ENCODE assay signal across 1 cellular context in genomic region chr1:145987926-145988325, GRCh38.
TF ChIP-seq lines count a peak whose summit lies in the region.

No MANE protein-coding gene starts in this region.

TF ChIP-seq in GM12878, 131 proteins besides CTCF, POLR2A, EP300 and RAD21:
- TF ChIP-seq YBX1 (IDR thresholded peaks at IDR 0.05) (no peak), ATF7 (IDR thresholded peaks at IDR 0.05; ENCODE audit: low read depth) (no peak), BCL11A (IDR thresholded peaks at IDR 0.05; ENCODE audit: low read depth, low read length) (no peak), BRCA1 (IDR thresholded peaks at IDR 0.05; ENCODE audit: low read depth, low read length) (no peak), ATF2 (IDR thresholded peaks at IDR 0.05; ENCODE audit: low read length) (no peak), SMAD1 (IDR thresholded peaks at IDR 0.05; ENCODE audit: low read depth, partially characterized antibody) (no peak), MTA3 (IDR thresholded peaks at IDR 0.05; ENCODE audit: borderline replicate concordance, low read length) (no peak), CBX5 (IDR thresholded peaks at IDR 0.05; ENCODE audit: low read depth) (no peak), ASH2L (IDR thresholded peaks at IDR 0.05; ENCODE audit: borderline replicate concordance, low read depth) (no peak), HSF1 (IDR thresholded peaks at IDR 0.05; ENCODE audit: low read depth, low read length) (no peak), SRF (IDR thresholded peaks at IDR 0.05; ENCODE audit: low read depth in 2 of 2, low read length in 2 of 2) (no peak), RB1 (IDR thresholded peaks at IDR 0.05; ENCODE audit: borderline replicate concordance) (no peak), GATAD2B (conservative IDR thresholded peaks at IDR 0.05; ENCODE audit: low read depth) (no peak), CEBPB (IDR thresholded peaks at IDR 0.05; ENCODE audit: borderline replicate concordance in 1 of 2, low read depth in 2 of 2, low read length in 2 of 2) (no peak), ZSCAN29 (IDR thresholded peaks at IDR 0.05) (no peak), SUZ12 (IDR thresholded peaks at IDR 0.05; ENCODE audit: unreplicated experiment) (no peak), CHD1 (IDR thresholded peaks at IDR 0.05; ENCODE audit: low read depth, low read length) (no peak)
